Comparison of ENCODE assay signal across 29 cellular contexts in the genomic region with DNA sequence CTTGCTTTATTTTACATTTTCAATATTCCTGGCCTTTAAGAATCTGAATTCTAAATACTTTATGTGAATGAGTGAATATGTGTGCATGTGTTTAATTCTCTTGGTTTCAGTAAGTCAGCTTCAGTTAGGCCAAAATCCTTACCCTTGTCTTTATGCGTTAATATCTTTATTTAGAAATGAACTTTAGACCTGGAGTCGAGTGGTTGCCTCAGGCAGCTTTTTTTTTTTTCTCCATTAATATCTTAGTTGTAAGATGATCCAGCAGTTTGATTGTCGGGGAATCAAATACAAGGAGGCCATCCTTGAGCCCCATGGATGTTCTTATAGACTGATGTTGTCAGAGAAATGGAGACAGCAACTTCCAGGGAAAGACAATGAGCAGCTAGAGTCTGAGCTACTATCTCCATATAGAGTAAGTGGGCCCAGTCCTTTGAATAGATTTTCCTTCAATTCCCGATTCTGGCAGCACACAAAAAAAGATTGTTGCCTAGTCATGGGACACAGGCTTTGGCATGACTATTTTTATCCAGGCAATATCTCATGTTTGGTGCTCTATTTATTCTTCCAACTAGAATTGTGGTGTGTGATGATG.
"Had no signal": no experiment of that assay in that cellular context is flagged by ENCODE, and none has a peak within 500 bp of the region (broad histone marks: within the 10 kb centered on the region; RNA-seq: fewer than 3 reads in every experiment).

No MANE protein-coding gene starts in this region.

- H3K36me3 ChIP-seq: ascending aorta, breast epithelium, cardiac muscle cell, colonic mucosa, esophagus squamous epithelium, WERI-Rb-1 had no signal

- H3K27me3 Mint-ChIP-seq: activated naive CD4-positive, alpha-beta T cell treated with anti-CD3 and anti-CD28 coated beads, Interleukin-2, amount 10 ng/mL, durations not matched to agents 7 days and 5 days; activated naive CD8-positive, alpha-beta T cell treated with anti-CD3 and anti-CD28 coated beads, Interleukin-2, amount 10 ng/mL, durations not matched to agents 7 days and 5 days had no signal

- H3K9me3 Mint-ChIP-seq: activated B cell treated with CpG ODN at 0.5 μM for 24 hours; activated CD4-positive, alpha-beta memory T cell treated with anti-CD3 and anti-CD28 coated beads, Interleukin-2, amount 10 ng/mL, durations not matched to agents 7 days and 5 days; activated naive CD4-positive, alpha-beta T cell treated with anti-CD3 and anti-CD28 coated beads, Interleukin-2, amount 10 ng/mL, durations not matched to agents 7 days and 5 days; activated naive CD8-positive, alpha-beta T cell treated with anti-CD3 and anti-CD28 coated beads, Interleukin-2, amount 10 ng/mL, durations not matched to agents 7 days and 5 days; activated T-cell treated with anti-CD3 and anti-CD28 coated beads, Interleukin-2, amount 50 U/mL, for 24 hours; T-helper 1 cell treated with Interleukin-12 subunit alpha and Interleukin-12 subunit beta and Interleukin-4 antibody, amounts not matched to agents 30 μg/mL and 1 μg/mL, for 36 hours had no signal

- H3K4me1 Mint-ChIP-seq: activated CD4-positive, alpha-beta memory T cell treated with anti-CD3 and anti-CD28 coated beads, Interleukin-2, amount 10 ng/mL, durations not matched to agents 7 days and 5 days; activated naive CD4-positive, alpha-beta T cell treated with anti-CD3 and anti-CD28 coated beads, Interleukin-2, amount 10 ng/mL, durations not matched to agents 7 days and 5 days; activated naive CD8-positive, alpha-beta T cell treated with anti-CD3 and anti-CD28 coated beads, Interleukin-2, amount 10 ng/mL, durations not matched to agents 7 days and 5 days; brain; T-cell had no signal

- H3K4me3 ChIP-seq: ascending aorta, breast epithelium, cardiac muscle cell, colonic mucosa, esophagus squamous epithelium had no signal

- ATAC-seq: activated CD4-positive, CD25-positive, alpha-beta regulatory T cell treated with anti-CD3 and anti-CD28 coated beads, Interleukin-2, amount 50 U/mL, for 24 hours; activated naive CD4-positive, alpha-beta T cell treated with anti-CD3 and anti-CD28 coated beads, Interleukin-2, amount 50 U/mL, for 72 hours; activated T-cell treated with anti-CD3 and anti-CD28 coated beads, Interleukin-2, amount 50 U/mL, for 72 hours; T-cell had no signal

- DNase-seq: activated B cell treated with CpG ODN at 0.5 μM for 24 hours; activated CD4-positive, alpha-beta memory T cell treated with anti-CD3 and anti-CD28 coated beads, Interleukin-2, amount 10 ng/mL, durations not matched to agents 7 days and 5 days; activated CD4-positive, alpha-beta T cell treated with anti-CD3 and anti-CD28 coated beads for 48 hours; activated CD8-positive, alpha-beta memory T cell treated with anti-CD3 and anti-CD28 coated beads, Interleukin-2, amount 50 U/mL, for 48 hours; activated gamma-delta T cell; activated naive CD4-positive, alpha-beta T cell; activated naive CD4-positive, alpha-beta T cell treated with anti-CD3 and anti-CD28 coated beads, Interleukin-2, amount 10 ng/mL, durations not matched to agents 7 days and 5 days; activated naive CD8-positive, alpha-beta T cell treated with anti-CD3 and anti-CD28 coated beads, Interleukin-2, amount 10 ng/mL, durations not matched to agents 7 days and 5 days; activated T-cell treated with anti-CD3 and anti-CD28 coated beads for 4 hours; activated T-cell treated with anti-CD3 and anti-CD28 coated beads, Interleukin-2, amount 50 U/mL, for 24 hours; activated T-cell treated with anti-CD3 and anti-CD28 coated beads, Interleukin-2, amount 50 U/mL, for 72 hours; central memory CD4-positive, alpha-beta T cell; cerebellar nuclear complex; colonic mucosa; effector CD8-positive, alpha-beta T cell; esophagus squamous epithelium; glutamatergic neuron; SW 1271; T-cell; T1000; WERI-Rb-1 had no signal

- H3K27ac Mint-ChIP-seq: activated B cell treated with CpG ODN at 0.5 μM for 24 hours; activated CD4-positive, alpha-beta memory T cell treated with anti-CD3 and anti-CD28 coated beads, Interleukin-2, amount 10 ng/mL, durations not matched to agents 7 days and 5 days; activated naive CD4-positive, alpha-beta T cell treated with anti-CD3 and anti-CD28 coated beads, Interleukin-2, amount 10 ng/mL, durations not matched to agents 7 days and 5 days; activated naive CD4-positive, alpha-beta T cell treated with anti-CD3 and anti-CD28 coated beads, Interleukin-2, amount 50 U/mL, for 72 hours; activated naive CD8-positive, alpha-beta T cell treated with anti-CD3 and anti-CD28 coated beads, Interleukin-2, amount 10 ng/mL, durations not matched to agents 7 days and 5 days; activated T-cell treated with anti-CD3 and anti-CD28 coated beads, Interleukin-2, amount 50 U/mL, for 24 hours; activated T-cell treated with anti-CD3 and anti-CD28 coated beads, Interleukin-2, amount 50 U/mL, for 72 hours; brain; T-cell; T-helper 1 cell treated with Interleukin-12 subunit alpha and Interleukin-12 subunit beta and Interleukin-4 antibody, amounts not matched to agents 30 μg/mL and 1 μg/mL, for 36 hours had no signal

- H3K27ac ChIP-seq: ascending aorta, breast epithelium, cardiac muscle cell, colonic mucosa, epithelial cell of prostate, esophagus squamous epithelium, WERI-Rb-1 had no signal

- H3K4me1 ChIP-seq: ascending aorta, breast epithelium, colonic mucosa, esophagus squamous epithelium had no signal

- H3K9me3 ChIP-seq: ascending aorta, breast epithelium, colonic mucosa, esophagus squamous epithelium had no signal

- H3K4me3 Mint-ChIP-seq: activated B cell treated with CpG ODN at 0.5 μM for 24 hours; activated CD4-positive, alpha-beta memory T cell treated with anti-CD3 and anti-CD28 coated beads, Interleukin-2, amount 10 ng/mL, durations not matched to agents 7 days and 5 days; activated naive CD4-positive, alpha-beta T cell treated with anti-CD3 and anti-CD28 coated beads, Interleukin-2, amount 10 ng/mL, durations not matched to agents 7 days and 5 days; activated naive CD8-positive, alpha-beta T cell treated with anti-CD3 and anti-CD28 coated beads, Interleukin-2, amount 10 ng/mL, durations not matched to agents 7 days and 5 days; activated T-cell treated with anti-CD3 and anti-CD28 coated beads, Interleukin-2, amount 50 U/mL, for 24 hours; activated T-cell treated with anti-CD3 and anti-CD28 coated beads, Interleukin-2, amount 50 U/mL, for 72 hours; brain; T-cell; T-helper 1 cell treated with Interleukin-12 subunit alpha and Interleukin-12 subunit beta and Interleukin-4 antibody, amounts not matched to agents 30 μg/mL and 1 μg/mL, for 36 hours had no signal

- H3K36me3 Mint-ChIP-seq: activated naive CD4-positive, alpha-beta T cell treated with anti-CD3 and anti-CD28 coated beads, Interleukin-2, amount 10 ng/mL, durations not matched to agents 7 days and 5 days; activated naive CD4-positive, alpha-beta T cell treated with anti-CD3 and anti-CD28 coated beads, Interleukin-2, amount 50 U/mL, for 72 hours; activated naive CD8-positive, alpha-beta T cell treated with anti-CD3 and anti-CD28 coated beads, Interleukin-2, amount 10 ng/mL, durations not matched to agents 7 days and 5 days; brain; T-cell had no signal

- H3K27me3 ChIP-seq: ascending aorta, breast epithelium, cardiac muscle cell, colonic mucosa, esophagus squamous epithelium had no signal
